Comparison of ENCODE assay signal across 9 cellular contexts in genomic region chr3:124023521-124023920, GRCh38. TPM values are rescaled to one million over a fixed set of nuclear protein-coding genes. Genes with fewer than 3 reads are reported as not detected.
"Had no signal": no experiment of that assay in that cellular context is flagged by ENCODE, and none has a peak within 500 bp of the region (broad histone marks: within the 10 kb centered on the region; RNA-seq: fewer than 3 reads in every experiment).

No MANE protein-coding gene starts in this region.

RNA-seq across cellular contexts. Expression of gene ROPN1, which starts 31.6 kb away (rescaled TPM):
- total RNA-seq: cerebellum, esophagus mucosa, gastrocnemius medialis, glomerular endothelial cell, kidney epithelial cell, left ventricle myocardium inferior, lower lobe of right lung, mononuclear cell, mucosa of gallbladder had no signal
